In genomic region chr11:44389963-44390605, GRCh38 we compare ENCODE assay signal across 28 cellular contexts.
"Had no signal": no experiment of that assay in that cellular context is flagged by ENCODE, and none has a peak within 500 bp of the region (broad histone marks: within the 10 kb centered on the region; RNA-seq: fewer than 3 reads in every experiment).

No MANE protein-coding gene starts in this region.

- H3K4me1 ChIP-seq: adrenal gland, body of pancreas, colonic mucosa, left lung, lower lobe of right lung, uterus had no signal

- DNase-seq: activated CD4-positive, alpha-beta memory T cell treated with anti-CD3 and anti-CD28 coated beads for 36 hours; activated CD4-positive, alpha-beta T cell treated with anti-CD3 and anti-CD28 coated beads for 48 hours; activated CD8-positive, alpha-beta memory T cell treated with anti-CD3 and anti-CD28 coated beads, Interleukin-2, amount 50 U/mL, for 4 hours; activated effector memory CD4-positive, alpha-beta T cell treated with anti-CD3 and anti-CD28 coated beads, Interleukin-2, amount 50 U/mL, for 16 hours; activated naive CD4-positive, alpha-beta T cell treated with anti-CD3 and anti-CD28 coated beads for 36 hours; activated naive CD8-positive, alpha-beta T cell treated with anti-CD3 and anti-CD28 coated beads for 36 hours; activated T-cell treated with anti-CD3 and anti-CD28 coated beads, Interleukin-2, amount 50 U/mL, for 1 hour; aorta; body of pancreas; cerebellar nuclear complex; colonic mucosa; effector CD8-positive, alpha-beta T cell; left lung; lower lobe of right lung; right cardiac atrium; stimulated activated CD4-positive, alpha-beta T cell treated with anti-CD3 and anti-CD28 coated beads, Interleukin-15, amount 100 ng/mL, for 24 hours; stimulated activated CD4-positive, alpha-beta T cell treated with anti-CD3 and anti-CD28 coated beads, Interleukin-2, amount 100 ng/mL, for 24 hours; trophoblast cell; uterus had no signal

- H3K27me3 ChIP-seq: body of pancreas, colonic mucosa, uterus had no signal

- H3K36me3 ChIP-seq: adrenal gland, colonic mucosa, left lung, lower lobe of right lung, thoracic aorta, uterus had no signal

- H3K9me3 ChIP-seq: adrenal gland, colonic mucosa, lower lobe of right lung, thoracic aorta, uterus had no signal

- FAIRE-seq: frontal cortex, islet of Langerhans had no signal

- H3K36me3 Mint-ChIP-seq: activated CD4-positive, alpha-beta memory T cell treated with anti-CD3 and anti-CD28 coated beads for 36 hours; activated naive CD8-positive, alpha-beta T cell treated with anti-CD3 and anti-CD28 coated beads for 36 hours had no signal

- H3K4me3 ChIP-seq: adrenal gland, body of pancreas, colonic mucosa, left lung, lower lobe of right lung, uterus had no signal

- H3K27ac Mint-ChIP-seq: activated CD4-positive, alpha-beta memory T cell treated with anti-CD3 and anti-CD28 coated beads for 36 hours; activated naive CD4-positive, alpha-beta T cell treated with anti-CD3 and anti-CD28 coated beads for 36 hours; activated naive CD8-positive, alpha-beta T cell treated with anti-CD3 and anti-CD28 coated beads for 36 hours; activated T-helper 1 cell treated with anti-CD3 and anti-CD28 coated beads, Interleukin-12 subunit alpha, Interleukin-12 subunit beta, Interleukin-2, Interleukin-4 antibody, amounts not matched to agents 30 ng/mL and 10 ng/mL and 1 ng/mL, durations not matched to agents 14 hours and 24 hours and 36 hours; stimulated activated naive CD8-positive, alpha-beta T cell treated with anti-CD3 and anti-CD28 coated beads, Interleukin-15, Interleukin-2, amounts not matched to agents 100 ng/mL and 50 ng/mL, for 24 hours; T-helper 2 cell treated with Interferon-gamma antibody and Interleukin-4, amounts not matched to agents 5 μg/mL and 100 μg/mL, for 36 hours had no signal

- ATAC-seq: activated CD4-positive, CD25-positive, alpha-beta regulatory T cell treated with anti-CD3 and anti-CD28 coated beads, Interleukin-2, amount 50 U/mL, for 24 hours; body of pancreas; left lung; lower lobe of right lung; right cardiac atrium had no signal

- H3K9me3 Mint-ChIP-seq: T-helper 2 cell treated with Interferon-gamma antibody and Interleukin-4, amounts not matched to agents 5 μg/mL and 100 μg/mL, for 36 hours had no signal

- H3K4me3 Mint-ChIP-seq: activated CD4-positive, alpha-beta memory T cell treated with anti-CD3 and anti-CD28 coated beads for 36 hours; activated naive CD4-positive, alpha-beta T cell treated with anti-CD3 and anti-CD28 coated beads for 36 hours; activated naive CD8-positive, alpha-beta T cell treated with anti-CD3 and anti-CD28 coated beads for 36 hours; activated T-helper 1 cell treated with anti-CD3 and anti-CD28 coated beads, Interleukin-12 subunit alpha, Interleukin-12 subunit beta, Interleukin-2, Interleukin-4 antibody, amounts not matched to agents 30 ng/mL and 10 ng/mL and 1 ng/mL, durations not matched to agents 14 hours and 24 hours and 36 hours; nephron; stimulated activated naive CD8-positive, alpha-beta T cell treated with anti-CD3 and anti-CD28 coated beads, Interleukin-15, Interleukin-2, amounts not matched to agents 100 ng/mL and 50 ng/mL, for 24 hours; T-helper 2 cell treated with Interferon-gamma antibody and Interleukin-4, amounts not matched to agents 5 μg/mL and 100 μg/mL, for 36 hours had no signal

- H3K27ac ChIP-seq: adrenal gland, body of pancreas, colonic mucosa, left lung, lower lobe of right lung, thoracic aorta, uterus had no signal

- H3K4me1 Mint-ChIP-seq: activated naive CD8-positive, alpha-beta T cell treated with anti-CD3 and anti-CD28 coated beads for 36 hours had no signal
